8 cellular contexts compared by ENCODE assay signal in genomic region chr10:90319188-90319914, GRCh38.
DNase-seq lines count a peak whose midpoint lies in the region; FAIRE-seq and TF ChIP-seq lines count a peak whose summit lies in the region.

No MANE protein-coding gene starts in this region.

- peaks cover 2% of the 10 kb centered on the region for H3K27me3 Mint-ChIP-seq in activated naive CD4-positive, alpha-beta T cell treated with anti-CD3 and anti-CD28 coated beads for 36 hours (ENCODE audit: low read depth)
- no peaks in the 10 kb centered on the region for H3K27me3 Mint-ChIP-seq in HFFc6 (ENCODE audit: insufficient read depth)
- H3K27me3 Mint-ChIP-seq in progenitor cell of endocrine pancreas, result peaks cover 2% of the 10 kb centered on the region

- H3K36me3 Mint-ChIP-seq in activated naive CD4-positive, alpha-beta T cell treated with anti-CD3 and anti-CD28 coated beads for 36 hours (ENCODE audit: low read depth), result no peaks in the 10 kb centered on the region
- no peaks in the 10 kb centered on the region for H3K36me3 Mint-ChIP-seq in HFFc6 (ENCODE audit: low read depth)
- H3K36me3 Mint-ChIP-seq in progenitor cell of endocrine pancreas (ENCODE audit: insufficient read depth), result no peaks in the 10 kb centered on the region

- no peak overlapping the region for H3K9ac ChIP-seq in smooth muscle cell (ENCODE audit: low read depth)

- H3K27me3 ChIP-seq in smooth muscle cell (ENCODE audit: low read depth) (no peaks in the 10 kb centered on the region), esophagus squamous epithelium (no peaks in the 10 kb centered on the region)

- peaks cover 16% of the 10 kb centered on the region for H3F3A ChIP-seq in smooth muscle cell (ENCODE audit: low read depth)

- CTCF ChIA-PET in activated naive CD4-positive, alpha-beta T cell treated with anti-CD3 and anti-CD28 coated beads for 36 hours (lab: Charles Lee), result no interaction called here

- no peak overlapping the region for H3K4me3 ChIP-seq in smooth muscle cell
- no peak overlapping the region for H3K4me3 ChIP-seq in esophagus squamous epithelium

- H3K4me1 ChIP-seq in smooth muscle cell (ENCODE audit: low read depth), result peaks cover 15% of the 10 kb centered on the region
- H3K4me1 ChIP-seq in esophagus squamous epithelium, result peaks cover 0 to 26% (median 5%) of the 10 kb centered on the region in 3 donors

- no peaks in the 10 kb centered on the region for H3K9me3 ChIP-seq in smooth muscle cell (replicated peaks; ENCODE audit: low read depth)
- no peaks in the 10 kb centered on the region for H3K9me3 ChIP-seq in esophagus squamous epithelium

- peak; percentile 76 for FAIRE-seq in endometrium (lab: Jason Lieb, UNC)

- H3K27ac Mint-ChIP-seq in activated naive CD4-positive, alpha-beta T cell treated with anti-CD3 and anti-CD28 coated beads for 36 hours, result no peak overlapping the region
- no peak overlapping the region for H3K27ac Mint-ChIP-seq in HFFc6
- H3K27ac Mint-ChIP-seq in progenitor cell of endocrine pancreas, result no peak overlapping the region

- WGBS in smooth muscle cell (ENCODE audit: low lambda C conversion rate), result 30% methylated on average over 5 of the region's 5 CpGs
- 27 to 33% methylated on average over 5 of the region's 5 CpGs for WGBS in esophagus squamous epithelium, 2 donors

- no peaks in the 10 kb centered on the region for H3K79me2 ChIP-seq in smooth muscle cell (ENCODE audit: low read depth)

- H3K4me2 ChIP-seq in smooth muscle cell, result peak overlapping the region; percentile 53

- no peak overlapping the region for H3K4me3 Mint-ChIP-seq in activated naive CD4-positive, alpha-beta T cell treated with anti-CD3 and anti-CD28 coated beads for 36 hours
- H3K4me3 Mint-ChIP-seq in HFFc6 (no peak overlapping the region), progenitor cell of endocrine pancreas (ENCODE audit: low read depth) (no peak overlapping the region)

- intact Hi-C loops in activated naive CD4-positive, alpha-beta T cell treated with anti-CD3 and anti-CD28 coated beads for 36 hours (cut with micrococcal nuclease), result loop anchor here (2.0 kb wide), 1 partner anchor 93 kb away; no protein-coding TSS in a partner anchor
- intact Hi-C loops in esophagus squamous epithelium (cut with DNase I), result no loop called here

- H4K20me1 ChIP-seq in smooth muscle cell (ENCODE audit: low read depth), result no peaks in the 10 kb centered on the region

- peaks cover 1% of the 10 kb centered on the region for H3K9me3 Mint-ChIP-seq in activated naive CD4-positive, alpha-beta T cell treated with anti-CD3 and anti-CD28 coated beads for 36 hours
- H3K9me3 Mint-ChIP-seq in HFFc6 (no peaks in the 10 kb centered on the region), progenitor cell of endocrine pancreas (ENCODE audit: low read depth) (no peaks in the 10 kb centered on the region)

- peaks cover 2% of the 10 kb centered on the region for H3K4me1 Mint-ChIP-seq in activated naive CD4-positive, alpha-beta T cell treated with anti-CD3 and anti-CD28 coated beads for 36 hours (ENCODE audit: low read depth)
- H3K4me1 Mint-ChIP-seq in HFFc6 (ENCODE audit: low read depth), result peaks cover 21% of the 10 kb centered on the region
- H3K4me1 Mint-ChIP-seq in progenitor cell of endocrine pancreas (ENCODE audit: low read depth), result no peaks in the 10 kb centered on the region

- no peak for TF ChIP-seq CTCF in HFFc6 (IDR thresholded peaks at IDR 0.05)
- TF ChIP-seq CTCF in smooth muscle cell (IDR thresholded peaks at IDR 0.05; ENCODE audit: borderline replicate concordance, insufficient read depth, poor library complexity, severe bottlenecking), result no peak
- TF ChIP-seq CTCF in esophagus squamous epithelium (IDR thresholded peaks at IDR 0.05), result no peak
- TF ChIP-seq CTCF in progenitor cell of endocrine pancreas (IDR thresholded peaks at IDR 0.05; ENCODE audit: unreplicated experiment), result no peak

- peak; percentile 21 for DNase-seq in activated naive CD4-positive, alpha-beta T cell treated with anti-CD3 and anti-CD28 coated beads for 36 hours
- no peak for DNase-seq in activated naive CD4-positive, alpha-beta T cell (lab: John Stamatoyannopoulos, UW)
- DNase-seq in HFFc6 (peak; percentile 59), NCI-H146 treated with DMSO at 0.1 percent for 48 hours (lab: John Stamatoyannopoulos, UW; ENCODE audit: unreplicated experiment) (peak; percentile 78), smooth muscle cell (lab: John Stamatoyannopoulos, UW; ENCODE audit: unreplicated experiment) (no peak), esophagus squamous epithelium (lab: John Stamatoyannopoulos, UW) (no peak), progenitor cell of endocrine pancreas (ENCODE audit: low spot score, unreplicated experiment) (no peak)

- TF ChIP-seq POLR2A in esophagus squamous epithelium (IDR thresholded peaks at IDR 0.05), result no peak

- peak overlapping the region; percentile 79 for H3K27ac ChIP-seq in smooth muscle cell (ENCODE audit: low read depth)
- H3K27ac ChIP-seq in esophagus squamous epithelium, result peak overlapping the region in 1 of 4 donors; percentile 55

- no peaks in the 10 kb centered on the region for H3K36me3 ChIP-seq in smooth muscle cell (ENCODE audit: low read depth)
- no peaks in the 10 kb centered on the region for H3K36me3 ChIP-seq in esophagus squamous epithelium

- H2AFZ ChIP-seq in smooth muscle cell (ENCODE audit: low read depth), result no peak overlapping the region

Comparison
In these comparisons a context has a peak if more than half of its experiments do, and no peak if none do; other contexts are left out.
1. DNase-seq: peak in activated naive CD4-positive, alpha-beta T cell treated with anti-CD3 and anti-CD28 coated beads for 36 hours (single experiment), HFFc6 (single experiment) and NCI-H146 treated with DMSO at 0.1 percent for 48 hours (single experiment); none in activated naive CD4-positive, alpha-beta T cell (0 of 4), smooth muscle cell (single experiment), esophagus squamous epithelium (single experiment) and progenitor cell of endocrine pancreas (single experiment).